In genomic region chr17:14398766-14399165, GRCh38 we compare ENCODE assay signal across 26 cellular contexts.
"Had no signal": no experiment of that assay in that cellular context is flagged by ENCODE, and none has a peak within 500 bp of the region (broad histone marks: within the 10 kb centered on the region; RNA-seq: fewer than 3 reads in every experiment).

No MANE protein-coding gene starts in this region.

- H3K4me1 Mint-ChIP-seq: nephron progenitor cell had no signal

- H3K9me3 ChIP-seq: esophagus squamous epithelium, psoas muscle, testis had no signal

- H3K27ac ChIP-seq: esophagus squamous epithelium, heart right ventricle, left lung, psoas muscle, testis, tibial nerve, upper lobe of left lung had no signal

- ATAC-seq: effector memory CD8-positive, alpha-beta T cell; heart right ventricle; left cardiac atrium; left lung; mucosa of descending colon; psoas muscle; right cardiac atrium had no signal

- H3K4me1 ChIP-seq: esophagus squamous epithelium, heart right ventricle, left lung, psoas muscle, testis, tibial nerve, upper lobe of left lung had no signal

- H3K27me3 ChIP-seq: esophagus squamous epithelium, heart right ventricle, left lung, testis, tibial nerve, upper lobe of left lung had no signal

- H3K4me3 ChIP-seq: esophagus squamous epithelium, heart right ventricle, left lung, mucosa of descending colon, psoas muscle, testis, tibial nerve, upper lobe of left lung had no signal

- H3K36me3 Mint-ChIP-seq: mesothelial cell of epicardium had no signal

- H3K27ac Mint-ChIP-seq: effector memory CD8-positive, alpha-beta T cell; mesothelial cell of epicardium; nephron progenitor cell had no signal

- H3K36me3 ChIP-seq: esophagus squamous epithelium, heart right ventricle, left lung, tibial nerve, upper lobe of left lung had no signal

- H3K4me3 Mint-ChIP-seq: effector memory CD8-positive, alpha-beta T cell; mesothelial cell of epicardium; naive B cell; nephron progenitor cell had no signal

- DNase-seq: cortex of kidney; effector memory CD8-positive, alpha-beta T cell; erythroblast; esophagus squamous epithelium; foreskin melanocyte; glutamatergic neuron; heart right ventricle; hippocampal formation; left cardiac atrium; left lung; mesenchymal stem cell; mucosa of descending colon; naive B cell; nephron progenitor cell; nucleus accumbens; psoas muscle; right cardiac atrium; small intestine; stimulated activated CD4-positive, alpha-beta T cell treated with anti-CD3 and anti-CD28 coated beads, Interleukin-15, amount 100 ng/mL, for 24 hours; stimulated activated CD4-positive, alpha-beta T cell treated with anti-CD3 and anti-CD28 coated beads, Interleukin-2, amount 100 ng/mL, for 48 hours; stimulated activated naive CD4-positive, alpha-beta T cell; substantia nigra; testis; upper lobe of left lung had no signal
